In genomic region chr22:37053310-37054077, GRCh38 we compare ENCODE assay signal across 11 cellular contexts. TPM values are rescaled to one million over a fixed set of nuclear protein-coding genes. Genes with fewer than 3 reads are reported as not detected.
DNase-seq lines count a peak whose midpoint lies in the region; ATAC-seq and TF ChIP-seq lines count a peak whose summit lies in the region.
"Had no signal": no experiment of that assay in that cellular context is flagged by ENCODE, and none has a peak within 500 bp of the region (broad histone marks: within the 10 kb centered on the region; RNA-seq: fewer than 3 reads in every experiment).

No MANE protein-coding gene starts in this region.

- no peaks in the 10 kb centered on the region for H3K27me3 ChIP-seq in CD8-positive, alpha-beta T cell (ENCODE audit: insufficient read depth, low read length)
- H3K27me3 ChIP-seq in esophagus (ENCODE audit: control insufficient read depth in 1 of 2, insufficient read depth in 2 of 2, low read length in 2 of 2) (no peaks in the 10 kb centered on the region), SJCRH30 (no peaks in the 10 kb centered on the region; the same call in 1 of the 2 replicates), aorta (ENCODE audit: control insufficient read depth in 1 of 2, insufficient read depth in 2 of 2, low read length in 1 of 2) (no peaks in the 10 kb centered on the region)

- peaks cover 11% of the 10 kb centered on the region for H3K4me1 ChIP-seq in CD8-positive, alpha-beta T cell (ENCODE audit: insufficient read depth, low read length)
- H3K4me1 ChIP-seq in esophagus (ENCODE audit: control insufficient read depth in 2 of 2, insufficient read depth in 2 of 2, low read length in 1 of 2) (peaks cover 0 to 17% of the 10 kb centered on the region in 2 donors), SJCRH30 (peaks cover 9% of the 10 kb centered on the region; the same call in 1 of the 2 replicates), aorta (ENCODE audit: control insufficient read depth in 1 of 2, insufficient read depth in 2 of 2, low read length in 2 of 2) (no peaks in the 10 kb centered on the region)

- intact Hi-C loops in CD8-positive, alpha-beta T cell (cut with DNase I, micrococcal nuclease) = loop anchor here (1.0 to 10.0 kb wide), 3 partner anchors 35 to 279 kb away; partner anchors contain the start of gene IFT27 (in 1 of the 2)
- intact Hi-C loops in aorta (cut with DNase I) = no loop called here

- no peak overlapping the region for H3K27ac ChIP-seq in CD8-positive, alpha-beta T cell (ENCODE audit: low read depth, low read length)
- H3K27ac ChIP-seq in esophagus (ENCODE audit: low read depth in 2 of 2, low read length in 1 of 2) (peak overlapping the region; percentile 52 to 70), SJCRH30 (no peak overlapping the region), aorta (ENCODE audit: low read depth in 1 of 2, low read length in 2 of 2) (no peak overlapping the region)
- H3K27ac ChIP-seq: neutrophil had no signal

- POLR2A ChIA-PET in CD8-positive, alpha-beta T cell (lab: Charles Lee) = no interaction called here

- H3K4me3 Mint-ChIP-seq in CD8-positive, alpha-beta T cell = peak overlapping the region; percentile 84
- H3K4me3 Mint-ChIP-seq in neural crest cell = peak overlapping the region; percentile 86

- 54 to 70% methylated on average over 17 of the region's 17 CpGs for WGBS in esophagus, 2 donors
- 88% methylated on average over 17 of the region's 17 CpGs for WGBS in aorta, 2 donors

- no peaks in the 10 kb centered on the region for H3K9me3 Mint-ChIP-seq in CD8-positive, alpha-beta T cell
- H3K9me3 Mint-ChIP-seq in neural crest cell = no peaks in the 10 kb centered on the region

- CTCF ChIA-PET in CD8-positive, alpha-beta T cell (lab: Charles Lee) = interaction anchor here (0.9 to 1.4 kb wide), 2 partner anchors 8 to 32 kb away, joined by 3 to 4 read pairs; no protein-coding TSS in a partner anchor

- peaks cover 10% of the 10 kb centered on the region for H3K4me1 Mint-ChIP-seq in CD8-positive, alpha-beta T cell (ENCODE audit: low read depth)
- H3K4me1 Mint-ChIP-seq in neural crest cell = peaks cover 8% of the 10 kb centered on the region

- DNase-seq in CD8-positive, alpha-beta T cell = no peak
- peak; percentile 57 for DNase-seq in NAMALWA (ENCODE audit: low spot score)
- no peak for DNase-seq in neural crest cell (ENCODE audit: low read depth, low spot score)
- no peak for DNase-seq in activated CD8-positive, alpha-beta memory T cell treated with anti-CD3 and anti-CD28 coated beads, Interleukin-2, amount 50 U/mL, for 4 hours
- DNase-seq in SJCRH30 = no peak
- DNase-seq in aorta = no peak
- DNase-seq: activated gamma-delta T cell; NCI-H2107; stimulated activated CD4-positive, alpha-beta T cell treated with anti-CD3 and anti-CD28 coated beads, Interleukin-2, amount 100 ng/mL, for 24 hours had no signal

- ATAC-seq in CD8-positive, alpha-beta T cell = no peak
- no peak for ATAC-seq in aorta (ENCODE audit: low FRiP score)

- H3K27me3 Mint-ChIP-seq in CD8-positive, alpha-beta T cell (ENCODE audit: low read depth) = no peaks in the 10 kb centered on the region
- H3K27me3 Mint-ChIP-seq in neural crest cell (ENCODE audit: low read depth) = no peaks in the 10 kb centered on the region

- H3K36me3 ChIP-seq in CD8-positive, alpha-beta T cell (ENCODE audit: insufficient read depth, low read length) = peaks cover 10% of the 10 kb centered on the region
- H3K36me3 ChIP-seq in esophagus (ENCODE audit: control insufficient read depth in 2 of 2, insufficient read depth in 2 of 2, low read length in 1 of 2) (peaks cover 0 to 10% of the 10 kb centered on the region in 2 donors), SJCRH30 (no peaks in the 10 kb centered on the region), aorta (ENCODE audit: control insufficient read depth in 1 of 2, insufficient read depth in 2 of 2, low read length in 1 of 2) (peaks cover 0 to 5% of the 10 kb centered on the region in 2 donors)
- H3K36me3 ChIP-seq: neutrophil had no signal

- peaks cover 37% of the 10 kb centered on the region for H3K36me3 Mint-ChIP-seq in CD8-positive, alpha-beta T cell
- peaks cover 4% of the 10 kb centered on the region for H3K36me3 Mint-ChIP-seq in neural crest cell (ENCODE audit: low read depth)

- H3K9me3 ChIP-seq in CD8-positive, alpha-beta T cell (ENCODE audit: low read length) = no peaks in the 10 kb centered on the region
- H3K9me3 ChIP-seq in esophagus (ENCODE audit: control insufficient read depth in 2 of 2, insufficient read depth in 1 of 2, low read depth in 1 of 2, low read length in 1 of 2) (no peaks in the 10 kb centered on the region), SJCRH30 (replicated peaks) (no peaks in the 10 kb centered on the region), aorta (ENCODE audit: control insufficient read depth, low read length) (no peaks in the 10 kb centered on the region)
- H3K9me3 ChIP-seq: neutrophil had no signal

- H3K4me3 ChIP-seq in CD8-positive, alpha-beta T cell (ENCODE audit: low read depth, low read length) = no peak overlapping the region
- H3K4me3 ChIP-seq in esophagus (ENCODE audit: low read depth in 1 of 2, low read length in 2 of 2) (no peak overlapping the region), SJCRH30 (no peak overlapping the region), aorta (ENCODE audit: low read length in 2 of 2) (no peak overlapping the region)

- H3K27ac Mint-ChIP-seq in CD8-positive, alpha-beta T cell = no peak overlapping the region
- H3K27ac Mint-ChIP-seq in neural crest cell (ENCODE audit: unreplicated experiment) = no peak overlapping the region

- no peak for TF ChIP-seq CTCF in CD8-positive, alpha-beta T cell (IDR thresholded peaks at IDR 0.05)
- no peak for TF ChIP-seq CTCF in neural crest cell (conservative IDR thresholded peaks at IDR 0.05)

RNA-seq across cellular contexts. Expression of gene KCTD17, which starts 2.0 kb away (rescaled TPM):
- 10 to 100 TPM; 18.6 to 22.8 TPM for total RNA-seq in CD8-positive, alpha-beta T cell
- polyA plus RNA-seq in esophagus = 1 to 10 TPM; 6.7 to 7.4 TPM
- 85.7 and 95.8 TPM in 2 replicates for total RNA-seq in neural crest cell
- total RNA-seq in SJCRH30 (2014; rRNA removed; shearing (Covaris generic)) = 12.5 and 14.1 TPM in 2 replicates
- total RNA-seq in aorta = 10 to 100 TPM; 21.0 to 27.5 TPM
- 10 to 100 TPM; 15.2 to 20.5 TPM for polyA plus RNA-seq in aorta

RNA-seq across cellular contexts. Expression of gene MPST, which starts 34.0 kb away (rescaled TPM):
- 1 to 10 TPM; 1.8 to 2.6 TPM for total RNA-seq in CD8-positive, alpha-beta T cell
- polyA plus RNA-seq in esophagus = 100 to 1,000 TPM; 104 to 147 TPM
- total RNA-seq in neural crest cell = 100.0 and 103 TPM in 2 replicates
- total RNA-seq in SJCRH30 (2014; rRNA removed; shearing (Covaris generic)) = 58.7 and 59.8 TPM in 2 replicates
- 10 to 100 TPM; 30.8 to 38.6 TPM for total RNA-seq in aorta
- 100 to 1,000 TPM in 1 of 2 donors, 10 to 100 TPM in 1; 55.1 to 102 TPM for polyA plus RNA-seq in aorta

RNA-seq across cellular contexts. Expression of gene TST, which starts 34.2 kb away (rescaled TPM):
- total RNA-seq in CD8-positive, alpha-beta T cell = not detected
- polyA plus RNA-seq in esophagus = 100 to 1,000 TPM; 108 to 140 TPM
- total RNA-seq in neural crest cell = 31.0 and 31.3 TPM in 2 replicates
- 5.4 and 5.7 TPM in 2 replicates for total RNA-seq in SJCRH30 (2014; rRNA removed; shearing (Covaris generic))
- total RNA-seq in aorta = 1 to 10 TPM; 9.7 to 10.0 TPM
- polyA plus RNA-seq in aorta = 10 to 100 TPM; 26.8 to 61.7 TPM

RNA-seq across cellular contexts. Expression of gene TMPRSS6, which starts 56.0 kb away (rescaled TPM):
- under 1 TPM; 0.27 to 0.58 TPM for total RNA-seq in CD8-positive, alpha-beta T cell
- polyA plus RNA-seq in esophagus (under 1 TPM; 0.04 to 0.05 TPM), aorta (not detected)
- total RNA-seq in neural crest cell (not detected in 2 replicates), aorta (not detected)
- total RNA-seq in SJCRH30 (2014; rRNA removed; shearing (Covaris generic)) = not detected in 2 replicates

Comparison
In these comparisons a context has a peak if more than half of its experiments do, and no peak if none do; other contexts are left out.
1. H3K27ac ChIP-seq: peak in esophagus (2 of 2); none in CD8-positive, alpha-beta T cell (single experiment), SJCRH30 (single experiment) and aorta (0 of 2).
2. RNA of gene MPST, which starts 34.0 kb away (total RNA-seq): 100.0 to 103 TPM in neural crest cell, 58.7 to 59.8 TPM in SJCRH30 and 30.8 to 38.6 TPM in aorta; 1.8 to 2.6 TPM in CD8-positive, alpha-beta T cell; every median in the first group is over 4 times any median in the second.
3. intact Hi-C loops: an anchor here in CD8-positive, alpha-beta T cell (1.0 to 10.0 kb wide); none called in aorta.